ENCODE assay signal across 15 cellular contexts in genomic region chr11:8935789-8936188, GRCh38. TPM values are rescaled to one million over a fixed set of nuclear protein-coding genes. Genes with fewer than 3 reads are reported as not detected.
"Had no signal": no experiment of that assay in that cellular context is flagged by ENCODE, and none has a peak within 500 bp of the region (broad histone marks: within the 10 kb centered on the region; RNA-seq: fewer than 3 reads in every experiment).

No MANE protein-coding gene starts in this region.

RNA-seq across cellular contexts. Expression of gene C11orf16, which starts 3.0 kb away (rescaled TPM):
- total RNA-seq: activated B cell treated with CpG ODN at 0.5 μM for 24 hours; activated CD4-positive, alpha-beta memory T cell treated with anti-CD3 and anti-CD28 coated beads for 36 hours; activated CD4-positive, alpha-beta T cell treated with anti-CD3 and anti-CD28 coated beads, Interleukin-2, amount 10 ng/mL, durations not matched to agents 24 days and 14 days; activated CD8-positive, alpha-beta memory T cell treated with anti-CD3 and anti-CD28 coated beads for 36 hours; activated CD8-positive, alpha-beta T cell treated with anti-CD3 and anti-CD28 coated beads for 36 hours; activated naive CD8-positive, alpha-beta T cell treated with anti-CD3 and anti-CD28 coated beads, Interleukin-2, amount 10 ng/mL, durations not matched to agents 7 days and 5 days; activated T-cell treated with anti-CD3 and anti-CD28 coated beads, Interleukin-2, amount 50 U/mL, for 4 hours; activated T-cell treated with anti-CD3 and anti-CD28 coated beads, Interleukin-2, amount 50 U/mL, for 72 hours; activated T-helper 1 cell treated with anti-CD3 and anti-CD28 coated beads, Interleukin-12 subunit alpha, Interleukin-12 subunit beta, Interleukin-2, Interleukin-4 antibody, amounts not matched to agents 30 ng/mL and 10 ng/mL and 1 ng/mL, durations not matched to agents 14 hours and 24 hours and 36 hours; activated T-helper 2 cell treated with anti-CD3 and anti-CD28 coated beads, Interferon-gamma antibody, Interleukin-2, Interleukin-4, amounts not matched to agents 10 μg/mL and 5 μg/mL and 100 μg/mL, durations not matched to agents 14 hours and 24 hours and 36 hours; ascending aorta; bronchial epithelial cell; cardiac muscle cell; T-helper 2 cell treated with Interferon-gamma antibody and Interleukin-4, amounts not matched to agents 100 ng/mL and 5 ng/mL, for 36 hours had no signal
- polyA plus RNA-seq: adipose tissue, cardiac muscle cell had no signal

RNA-seq across cellular contexts. Expression of gene ASCL3, which starts 7.0 kb away (rescaled TPM):
- total RNA-seq: activated B cell treated with CpG ODN at 0.5 μM for 24 hours; activated CD4-positive, alpha-beta memory T cell treated with anti-CD3 and anti-CD28 coated beads for 36 hours; activated CD4-positive, alpha-beta T cell treated with anti-CD3 and anti-CD28 coated beads, Interleukin-2, amount 10 ng/mL, durations not matched to agents 24 days and 14 days; activated CD8-positive, alpha-beta memory T cell treated with anti-CD3 and anti-CD28 coated beads for 36 hours; activated CD8-positive, alpha-beta T cell treated with anti-CD3 and anti-CD28 coated beads for 36 hours; activated naive CD8-positive, alpha-beta T cell treated with anti-CD3 and anti-CD28 coated beads, Interleukin-2, amount 10 ng/mL, durations not matched to agents 7 days and 5 days; activated T-cell treated with anti-CD3 and anti-CD28 coated beads, Interleukin-2, amount 50 U/mL, for 4 hours; activated T-cell treated with anti-CD3 and anti-CD28 coated beads, Interleukin-2, amount 50 U/mL, for 72 hours; activated T-helper 1 cell treated with anti-CD3 and anti-CD28 coated beads, Interleukin-12 subunit alpha, Interleukin-12 subunit beta, Interleukin-2, Interleukin-4 antibody, amounts not matched to agents 30 ng/mL and 10 ng/mL and 1 ng/mL, durations not matched to agents 14 hours and 24 hours and 36 hours; activated T-helper 2 cell treated with anti-CD3 and anti-CD28 coated beads, Interferon-gamma antibody, Interleukin-2, Interleukin-4, amounts not matched to agents 10 μg/mL and 5 μg/mL and 100 μg/mL, durations not matched to agents 14 hours and 24 hours and 36 hours; ascending aorta; bronchial epithelial cell; cardiac muscle cell; T-helper 2 cell treated with Interferon-gamma antibody and Interleukin-4, amounts not matched to agents 100 ng/mL and 5 ng/mL, for 36 hours had no signal
- polyA plus RNA-seq: cardiac muscle cell had no signal
